24 cellular contexts compared by ENCODE assay signal in the genomic region with DNA sequence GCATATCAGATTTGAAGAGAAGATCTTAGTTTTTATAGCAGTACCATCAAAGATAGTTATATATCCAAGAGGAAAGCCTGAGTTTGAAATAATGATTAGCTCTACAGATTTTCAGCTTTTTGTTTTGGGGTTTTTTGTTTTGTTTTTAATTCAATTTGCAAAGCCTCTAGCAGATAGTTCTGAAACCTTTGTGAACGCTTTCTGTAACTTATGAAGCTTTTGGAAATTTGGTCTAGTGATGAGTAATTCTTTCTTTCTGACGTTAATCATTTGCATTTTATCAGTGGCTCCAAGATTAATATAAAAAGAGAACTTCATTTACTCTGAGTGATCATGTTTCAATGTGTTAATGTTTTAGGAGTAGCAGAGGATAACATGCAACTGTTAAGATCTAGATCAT.
DNase-seq lines count a peak whose midpoint lies in the region; ATAC-seq, FAIRE-seq and TF ChIP-seq lines count a peak whose summit lies in the region.
"Had no signal": no experiment of that assay in that cellular context is flagged by ENCODE, and none has a peak within 500 bp of the region (broad histone marks: within the 10 kb centered on the region; RNA-seq: fewer than 3 reads in every experiment).

No MANE protein-coding gene starts in this region.

- peaks cover 7 to 12% of the 10 kb centered on the region in 2 donors for H3K4me1 ChIP-seq in adrenal gland (replicated peaks in 1 of 2)
- peaks cover 0 to 26% (median 1%) of the 10 kb centered on the region in 4 donors for H3K4me1 ChIP-seq in transverse colon
- H3K4me1 ChIP-seq: uterus had no signal

- H3K27me3 Mint-ChIP-seq in activated T-cell treated with anti-CD3 and anti-CD28 coated beads, Interleukin-2, amount 50 U/mL, for 72 hours (ENCODE audit: low read depth): no peaks in the 10 kb centered on the region
- no peaks in the 10 kb centered on the region for H3K27me3 Mint-ChIP-seq in stimulated activated naive CD8-positive, alpha-beta T cell treated with anti-CD3 and anti-CD28 coated beads, Interleukin-15, amount 100 ng/mL, for 72 hours
- H3K27me3 Mint-ChIP-seq: activated naive CD8-positive, alpha-beta T cell; B cell; CD4-positive, alpha-beta memory T cell; stimulated activated naive B cell treated with anti-CD40 and anti-IgM and Interleukin-4, amounts not matched to agents 10 μg/mL and 1 μg/mL and 100 μg/mL, for 72 hours had no signal

- ATAC-seq in activated T-cell treated with anti-CD3 and anti-CD28 coated beads, Interleukin-2, amount 50 U/mL, for 72 hours (replicated peaks in 1 of 2): peak; percentile 35 to 47
- ATAC-seq in stimulated activated naive CD8-positive, alpha-beta T cell treated with anti-CD3 and anti-CD28 coated beads, Interleukin-15, amount 100 ng/mL, for 72 hours: peak; percentile 72
- ATAC-seq in HG02798 (IDR thresholded peaks at IDR 0.05; ENCODE audit: poor library complexity, unreplicated experiment): no peak
- ATAC-seq: K562; mucosa of descending colon; stimulated activated naive B cell treated with anti-CD40 and anti-IgM and Interleukin-4, amounts not matched to agents 10 μg/mL and 1 μg/mL and 100 μg/mL, for 72 hours had no signal

- H3K36me3 ChIP-seq in adrenal gland (replicated peaks in 1 of 2): no peaks in the 10 kb centered on the region
- no peaks in the 10 kb centered on the region for H3K36me3 ChIP-seq in transverse colon
- H3K36me3 ChIP-seq: SJCRH30, uterus had no signal

- peak overlapping the region; percentile 94 for H3K27ac Mint-ChIP-seq in activated T-cell treated with anti-CD3 and anti-CD28 coated beads, Interleukin-2, amount 50 U/mL, for 72 hours
- H3K27ac Mint-ChIP-seq in stimulated activated naive CD8-positive, alpha-beta T cell treated with anti-CD3 and anti-CD28 coated beads, Interleukin-15, amount 100 ng/mL, for 72 hours: peak overlapping the region in 1 of 2 donors; percentile 93
- H3K27ac Mint-ChIP-seq: activated naive CD8-positive, alpha-beta T cell; B cell; nephron progenitor cell; stimulated activated naive B cell treated with anti-CD40 and anti-IgM and Interleukin-4, amounts not matched to agents 10 μg/mL and 1 μg/mL and 100 μg/mL, for 72 hours had no signal

- no peak for TF ChIP-seq EP300 in transverse colon (IDR thresholded peaks at IDR 0.05; ENCODE audit: low read depth)

- H3K4me3 ChIP-seq in adrenal gland (no peak overlapping the region), transverse colon (no peak overlapping the region)
- H3K4me3 ChIP-seq: coronary artery, K562, mucosa of descending colon, SJCRH30, uterus had no signal

- H3K4me1 Mint-ChIP-seq in activated T-cell treated with anti-CD3 and anti-CD28 coated beads, Interleukin-2, amount 50 U/mL, for 72 hours (ENCODE audit: low read depth): peaks cover 17% of the 10 kb centered on the region
- H3K4me1 Mint-ChIP-seq in stimulated activated naive CD8-positive, alpha-beta T cell treated with anti-CD3 and anti-CD28 coated beads, Interleukin-15, amount 100 ng/mL, for 72 hours: peaks cover 13% of the 10 kb centered on the region
- H3K4me1 Mint-ChIP-seq: B cell had no signal

- no peak for TF ChIP-seq CTCF in adrenal gland (IDR thresholded peaks at IDR 0.05)
- no peak for TF ChIP-seq CTCF in transverse colon (IDR thresholded peaks at IDR 0.05)

- peak overlapping the region in 3 of 5 donors; percentile 46 to 68 (median 64) for H3K27ac ChIP-seq in adrenal gland
- peak overlapping the region in 1 of 4 donors; percentile 10 for H3K27ac ChIP-seq in transverse colon
- H3K27ac ChIP-seq: SJCRH30 had no signal

- H3K4me3 Mint-ChIP-seq in activated T-cell treated with anti-CD3 and anti-CD28 coated beads, Interleukin-2, amount 50 U/mL, for 72 hours: peak overlapping the region; percentile 49 to 85
- peak overlapping the region; percentile 13 to 85 for H3K4me3 Mint-ChIP-seq in stimulated activated naive CD8-positive, alpha-beta T cell treated with anti-CD3 and anti-CD28 coated beads, Interleukin-15, amount 100 ng/mL, for 72 hours
- H3K4me3 Mint-ChIP-seq: activated naive CD8-positive, alpha-beta T cell; B cell; CD4-positive, alpha-beta memory T cell; stimulated activated naive B cell treated with anti-CD40 and anti-IgM and Interleukin-4, amounts not matched to agents 10 μg/mL and 1 μg/mL and 100 μg/mL, for 72 hours had no signal

- no peaks in the 10 kb centered on the region for H3K9me3 ChIP-seq in adrenal gland (replicated peaks in 1 of 3)
- peaks cover 0 to 4% of the 10 kb centered on the region in 2 donors for H3K9me3 ChIP-seq in transverse colon
- H3K9me3 ChIP-seq: mucosa of descending colon, SJCRH30, uterus had no signal

- peak; percentile 28 for FAIRE-seq in RCC 7860 (lab: Jason Lieb, UNC)
- FAIRE-seq: K562 had no signal

- no peaks in the 10 kb centered on the region for H3K9me3 Mint-ChIP-seq in activated T-cell treated with anti-CD3 and anti-CD28 coated beads, Interleukin-2, amount 50 U/mL, for 72 hours
- peaks cover 0 to 4% of the 10 kb centered on the region in 2 donors for H3K9me3 Mint-ChIP-seq in stimulated activated naive CD8-positive, alpha-beta T cell treated with anti-CD3 and anti-CD28 coated beads, Interleukin-15, amount 100 ng/mL, for 72 hours
- H3K9me3 Mint-ChIP-seq: CD4-positive, alpha-beta memory T cell had no signal

- H3K36me3 Mint-ChIP-seq in activated T-cell treated with anti-CD3 and anti-CD28 coated beads, Interleukin-2, amount 50 U/mL, for 72 hours (ENCODE audit: insufficient read depth in 2 of 2): no peaks in the 10 kb centered on the region

- WGBS in adrenal gland, 4 donors: 30 to 36% (median 34%) methylated on average over 2 of the region's 2 CpGs
- WGBS in transverse colon (ENCODE audit: low coverage in 1 of 2), 2 donors: 47% methylated on average over 2 of the region's 2 CpGs

- intact Hi-C loops in adrenal gland (cut with DNase I): no loop called here
- intact Hi-C loops in transverse colon (cut with DNase I; ENCODE audit: low total_unique reads): no loop called here

- no peak for DNase-seq in activated T-cell treated with anti-CD3 and anti-CD28 coated beads, Interleukin-2, amount 50 U/mL, for 72 hours
- no peak for DNase-seq in activated T-cell treated with anti-CD3 and anti-CD28 coated beads, Interleukin-2, amount 50 U/mL, for 48 hours
- DNase-seq in RCC 7860 (ENCODE audit: low spot score) (no peak), adrenal gland (no peak), transverse colon (no peak)
- DNase-seq in stimulated activated naive CD8-positive, alpha-beta T cell treated with anti-CD3 and anti-CD28 coated beads, Interleukin-15, amount 100 ng/mL, for 72 hours: no peak
- DNase-seq: ACHN; CD4-positive, alpha-beta memory T cell; effector memory CD4-positive, alpha-beta T cell; EL; hippocampal formation; mucosa of descending colon; NCI-H1048; NCI-H1694; RPMI8226; stimulated activated naive B cell treated with anti-CD40 and anti-IgM and Interleukin-4, amounts not matched to agents 10 μg/mL and 1 μg/mL and 100 μg/mL, for 72 hours; uterus had no signal

- in situ Hi-C loops in transverse colon (cut with MboI; ENCODE audit: low pct_ligation_motif_present in 1 of 4, low pct_unique_long_range_greater_than_20kb in 1 of 4, low sequenced_read_pairs in 3 of 4): loop anchor here in 1 of 4 donors (10.0 to 25.0 kb wide), 2 partner anchors 56 to 148 kb away; a partner anchor contains a TSS

- H3K27me3 ChIP-seq in adrenal gland (no peaks in the 10 kb centered on the region), transverse colon (no peaks in the 10 kb centered on the region)
- H3K27me3 ChIP-seq: SJCRH30, uterus had no signal

- TF ChIP-seq POLR2A in adrenal gland (IDR thresholded peaks at IDR 0.05) (no peak), transverse colon (IDR thresholded peaks at IDR 0.05) (no peak)
